24 cellular contexts compared by ENCODE assay signal in the genomic region with DNA sequence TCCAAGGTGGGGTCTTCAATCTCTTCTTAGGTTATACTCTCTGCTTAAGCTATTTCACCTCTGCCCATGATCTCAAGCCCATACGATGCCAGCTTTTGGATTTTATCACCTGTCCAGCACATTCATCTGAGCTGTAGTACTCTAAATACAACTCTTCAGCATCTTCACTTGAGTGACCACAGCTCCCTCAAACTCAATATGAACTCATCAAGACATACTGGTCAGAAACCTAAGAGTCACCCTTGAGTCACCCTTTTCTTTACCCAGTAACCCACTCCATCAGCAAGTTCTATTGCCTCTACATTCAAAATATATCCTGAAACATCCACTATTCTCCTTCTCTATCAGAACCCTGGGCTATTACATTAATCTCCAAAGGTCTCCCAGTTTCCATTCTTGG.
DNase-seq lines count a peak whose midpoint lies in the region; ATAC-seq and TF ChIP-seq lines count a peak whose summit lies in the region.
"Had no signal": no experiment of that assay in that cellular context is flagged by ENCODE, and none has a peak within 500 bp of the region (broad histone marks: within the 10 kb centered on the region; RNA-seq: fewer than 3 reads in every experiment).

No MANE protein-coding gene starts in this region.

- DNase-seq in CD1c-positive myeloid dendritic cell (ENCODE audit: extremely low spot score) (no peak), omental fat pad (ENCODE audit: low spot score) (no peak), DMS79 treated with DMSO at 0.1 percent for 48 hours (lab: John Stamatoyannopoulos, UW) (no peak), upper lobe of left lung (no peak)
- DNase-seq: Caco-2; effector memory CD8-positive, alpha-beta T cell; EL; glutamatergic neuron; HCEC 1CT; left colon; NCI-H1436 treated with DMSO at 0.1 percent for 48 hours; NCI-H2171 treated with DMSO at 0.1 percent for 48 hours; NCI-H69; nephron progenitor cell; SIG-M5; stimulated activated CD4-positive, alpha-beta T cell treated with anti-CD3 and anti-CD28 coated beads, Interleukin-1b, Interleukin-23, amount 100 ng/mL, for 48 hours; stimulated activated naive CD4-positive, alpha-beta T cell treated with Interleukin-2 at 50 U/mL for 16 hours; T-helper 1 cell had no signal

- H3K27me3 ChIP-seq in upper lobe of left lung = no peaks in the 10 kb centered on the region

- H3K4me3 ChIP-seq in upper lobe of left lung = no peak overlapping the region
- H3K4me3 ChIP-seq: tibial nerve had no signal

- H3K4me1 ChIP-seq in upper lobe of left lung = peaks cover 0 to 7% (median 0%) of the 10 kb centered on the region in 4 donors
- H3K4me1 ChIP-seq: Caco-2 had no signal

- 0% methylated on average over 1 of the region's 1 CpG for WGBS in upper lobe of left lung, 2 donors

- TF ChIP-seq CTCF in omental fat pad (IDR thresholded peaks at IDR 0.05) (no peak), upper lobe of left lung (IDR thresholded peaks at IDR 0.05) (no peak)

- no peak overlapping the region for H3K27ac ChIP-seq in upper lobe of left lung
- H3K27ac ChIP-seq: tibial nerve, VCaP had no signal

- no peaks in the 10 kb centered on the region for H3K9me3 ChIP-seq in upper lobe of left lung
- H3K9me3 ChIP-seq: Caco-2, tibial nerve had no signal

- no peak for TF ChIP-seq POLR2A in upper lobe of left lung (IDR thresholded peaks at IDR 0.05)

- no peaks in the 10 kb centered on the region for H3K36me3 ChIP-seq in upper lobe of left lung
- H3K36me3 ChIP-seq: tibial nerve had no signal

- ATAC-seq in GM19467 (IDR thresholded peaks at IDR 0.05; ENCODE audit: unreplicated experiment) (peak; percentile 18), HG02759 (IDR thresholded peaks at IDR 0.05; ENCODE audit: unreplicated experiment) (peak; percentile 53), HG03469 (IDR thresholded peaks at IDR 0.05; ENCODE audit: unreplicated experiment) (peak; percentile 22), omental fat pad (ENCODE audit: low FRiP score) (no peak), upper lobe of left lung (ENCODE audit: low FRiP score in 2 of 2) (no peak)
- ATAC-seq: effector memory CD8-positive, alpha-beta T cell; HepG2 had no signal

- no peak for TF ChIP-seq EP300 in upper lobe of left lung (IDR thresholded peaks at IDR 0.05)

Comparison
In these comparisons a context has a peak if more than half of its experiments do, and no peak if none do; other contexts are left out.
1. ATAC-seq: peak in GM19467 (single experiment), HG02759 (single experiment) and HG03469 (single experiment); none in omental fat pad (single experiment) and upper lobe of left lung (0 of 2).